ENCODE assay signal across 13 cellular contexts in genomic region chr14:105492966-105493871, GRCh38. TPM values are rescaled to one million over a fixed set of nuclear protein-coding genes. Genes with fewer than 3 reads are reported as not detected.
DNase-seq lines count a peak whose midpoint lies in the region; ATAC-seq and TF ChIP-seq lines count a peak whose summit lies in the region.
"Had no signal": no experiment of that assay in that cellular context is flagged by ENCODE, and none has a peak within 500 bp of the region (broad histone marks: within the 10 kb centered on the region; RNA-seq: fewer than 3 reads in every experiment).

No MANE protein-coding gene starts in this region.

- intact Hi-C loops in activated CD8-positive, alpha-beta T cell treated with anti-CD3 and anti-CD28 coated beads for 36 hours (cut with micrococcal nuclease) = no loop called here

- H3K4me3 Mint-ChIP-seq in activated CD8-positive, alpha-beta T cell treated with anti-CD3 and anti-CD28 coated beads, Interleukin-2, amount 10 ng/mL, durations not matched to agents 7 days and 5 days = peak overlapping the region; percentile 23
- no peak overlapping the region for H3K4me3 Mint-ChIP-seq in activated CD8-positive, alpha-beta T cell treated with anti-CD3 and anti-CD28 coated beads for 36 hours
- no peak overlapping the region for H3K4me3 Mint-ChIP-seq in stimulated activated effector memory CD8-positive, alpha-beta T cell treated with anti-CD3 and anti-CD28 coated beads, Interleukin-12 subunit alpha, Interleukin-12 subunit beta, amount 100 ng/mL, for 72 hours

- peaks cover 13% of the 10 kb centered on the region for H3K36me3 Mint-ChIP-seq in activated CD8-positive, alpha-beta T cell treated with anti-CD3 and anti-CD28 coated beads, Interleukin-2, amount 10 ng/mL, durations not matched to agents 7 days and 5 days (ENCODE audit: low read depth)
- H3K36me3 Mint-ChIP-seq in activated CD8-positive, alpha-beta T cell treated with anti-CD3 and anti-CD28 coated beads for 36 hours (ENCODE audit: low read depth) = no peaks in the 10 kb centered on the region
- peaks cover 36% of the 10 kb centered on the region for H3K36me3 Mint-ChIP-seq in stimulated activated effector memory CD8-positive, alpha-beta T cell treated with anti-CD3 and anti-CD28 coated beads, Interleukin-12 subunit alpha, Interleukin-12 subunit beta, amount 100 ng/mL, for 72 hours

- CTCF ChIA-PET in activated CD8-positive, alpha-beta T cell treated with anti-CD3 and anti-CD28 coated beads, Interleukin-2, amount 10 ng/mL, durations not matched to agents 7 days and 5 days (lab: Charles Lee) = interaction anchor here (2.5 to 5.4 kb wide), 3 partner anchors 12 to 121 kb away, joined by 11 to 157 read pairs (median 132); no protein-coding TSS in a partner anchor
- CTCF ChIA-PET in activated CD8-positive, alpha-beta T cell treated with anti-CD3 and anti-CD28 coated beads for 36 hours (lab: Charles Lee) = interaction anchor here (1.1 to 4.3 kb wide), 4 partner anchors 12 to 122 kb away, joined by 3 to 80 read pairs (median 6); no protein-coding TSS in a partner anchor
- CTCF ChIA-PET in RWPE1 (lab: Yijun Ruan, JAX) = interaction anchor here (1.1 kb wide), 1 partner anchor 35 kb away, joined by 7 read pairs; no protein-coding TSS in a partner anchor

- 85% methylated on average over 18 of the region's 20 CpGs for WGBS in hepatocyte (ENCODE audit: low lambda C conversion rate, missing lambda C conversion rate)

- H2AFZ ChIP-seq in hepatocyte = no peak overlapping the region

- no peaks in the 10 kb centered on the region for H3K9me2 ChIP-seq in hepatocyte (replicated peaks; ENCODE audit: insufficient read depth)

- no peaks in the 10 kb centered on the region for H3K36me3 ChIP-seq in hepatocyte (replicated peaks; ENCODE audit: insufficient read depth, low read depth)
- H3K36me3 ChIP-seq: cardiac muscle cell had no signal

- H3K79me2 ChIP-seq in hepatocyte = no peaks in the 10 kb centered on the region

- H3K9me3 Mint-ChIP-seq in activated CD8-positive, alpha-beta T cell treated with anti-CD3 and anti-CD28 coated beads, Interleukin-2, amount 10 ng/mL, durations not matched to agents 7 days and 5 days (ENCODE audit: insufficient read depth) = no peaks in the 10 kb centered on the region
- no peaks in the 10 kb centered on the region for H3K9me3 Mint-ChIP-seq in activated CD8-positive, alpha-beta T cell treated with anti-CD3 and anti-CD28 coated beads for 36 hours
- H3K9me3 Mint-ChIP-seq in stimulated activated effector memory CD8-positive, alpha-beta T cell treated with anti-CD3 and anti-CD28 coated beads, Interleukin-12 subunit alpha, Interleukin-12 subunit beta, amount 100 ng/mL, for 72 hours = no peaks in the 10 kb centered on the region

- TF ChIP-seq CTCF in activated CD8-positive, alpha-beta T cell treated with anti-CD3 and anti-CD28 coated beads for 36 hours (IDR thresholded peaks at IDR 0.05) = no peak
- TF ChIP-seq CTCF in RWPE1 (conservative IDR thresholded peaks at IDR 0.05; ENCODE audit: low read depth) (no peak), hepatocyte (IDR thresholded peaks at IDR 0.05; ENCODE audit: poor library complexity) (no peak)

- peaks cover 7% of the 10 kb centered on the region for H3K4me1 ChIP-seq in hepatocyte (ENCODE audit: insufficient read depth)

- no peak overlapping the region for H3K4me3 ChIP-seq in hepatocyte
- H3K4me3 ChIP-seq: cardiac muscle cell had no signal

- H3K27me3 ChIP-seq in hepatocyte = no peaks in the 10 kb centered on the region
- H3K27me3 ChIP-seq: cardiac muscle cell had no signal

- no peak for ATAC-seq in activated CD8-positive, alpha-beta T cell treated with anti-CD3 and anti-CD28 coated beads, Interleukin-2, amount 10 ng/mL, durations not matched to agents 7 days and 5 days
- no peak for ATAC-seq in activated CD8-positive, alpha-beta T cell treated with anti-CD3 and anti-CD28 coated beads for 36 hours
- ATAC-seq in stimulated activated effector memory CD8-positive, alpha-beta T cell treated with anti-CD3 and anti-CD28 coated beads, Interleukin-12 subunit alpha, Interleukin-12 subunit beta, amount 100 ng/mL, for 72 hours = no peak
- ATAC-seq in HG03097 (IDR thresholded peaks at IDR 0.05; ENCODE audit: low FRiP score, unreplicated experiment) (no peak), GM18519 (IDR thresholded peaks at IDR 0.05; ENCODE audit: low FRiP score, unreplicated experiment) (no peak)

- no peaks in the 10 kb centered on the region for H3K9me3 ChIP-seq in hepatocyte (ENCODE audit: low read depth)

- POLR2A ChIA-PET in activated CD8-positive, alpha-beta T cell treated with anti-CD3 and anti-CD28 coated beads, Interleukin-2, amount 10 ng/mL, durations not matched to agents 7 days and 5 days (lab: Charles Lee) = interaction anchor here (0.6 to 1.6 kb wide), 3 partner anchors 10 to 186 kb away, joined by 3 to 5 read pairs (median 4); no protein-coding TSS in a partner anchor
- POLR2A ChIA-PET in activated CD8-positive, alpha-beta T cell treated with anti-CD3 and anti-CD28 coated beads for 36 hours (lab: Charles Lee) = interaction anchor here (0.7 kb wide), 1 partner anchor 18 kb away, joined by 4 read pairs; no protein-coding TSS in a partner anchor
- POLR2A ChIA-PET in RWPE1 (lab: Yijun Ruan, JAX; ENCODE audit: low non-redundant PET) = no interaction called here

- peaks cover 18% of the 10 kb centered on the region for H3K4me1 Mint-ChIP-seq in activated CD8-positive, alpha-beta T cell treated with anti-CD3 and anti-CD28 coated beads, Interleukin-2, amount 10 ng/mL, durations not matched to agents 7 days and 5 days (ENCODE audit: low read depth)
- peaks cover 14% of the 10 kb centered on the region for H3K4me1 Mint-ChIP-seq in activated CD8-positive, alpha-beta T cell treated with anti-CD3 and anti-CD28 coated beads for 36 hours (ENCODE audit: low read depth)
- peaks cover 24% of the 10 kb centered on the region for H3K4me1 Mint-ChIP-seq in stimulated activated effector memory CD8-positive, alpha-beta T cell treated with anti-CD3 and anti-CD28 coated beads, Interleukin-12 subunit alpha, Interleukin-12 subunit beta, amount 100 ng/mL, for 72 hours

- peak overlapping the region; percentile 100 for H3K27ac ChIP-seq in RWPE1
- H3K27ac ChIP-seq in hepatocyte = no peak overlapping the region
- H3K27ac ChIP-seq: cardiac muscle cell had no signal

- no peak overlapping the region for H3K4me2 ChIP-seq in hepatocyte

- no peaks in the 10 kb centered on the region for H3K27me3 Mint-ChIP-seq in activated CD8-positive, alpha-beta T cell treated with anti-CD3 and anti-CD28 coated beads, Interleukin-2, amount 10 ng/mL, durations not matched to agents 7 days and 5 days (ENCODE audit: low read depth)
- H3K27me3 Mint-ChIP-seq in activated CD8-positive, alpha-beta T cell treated with anti-CD3 and anti-CD28 coated beads for 36 hours = no peaks in the 10 kb centered on the region

- H3K27ac Mint-ChIP-seq in activated CD8-positive, alpha-beta T cell treated with anti-CD3 and anti-CD28 coated beads, Interleukin-2, amount 10 ng/mL, durations not matched to agents 7 days and 5 days = no peak overlapping the region
- no peak overlapping the region for H3K27ac Mint-ChIP-seq in activated CD8-positive, alpha-beta T cell treated with anti-CD3 and anti-CD28 coated beads for 36 hours
- peak overlapping the region; percentile 48 for H3K27ac Mint-ChIP-seq in stimulated activated effector memory CD8-positive, alpha-beta T cell treated with anti-CD3 and anti-CD28 coated beads, Interleukin-12 subunit alpha, Interleukin-12 subunit beta, amount 100 ng/mL, for 72 hours

- H4K20me1 ChIP-seq in hepatocyte (ENCODE audit: insufficient read depth, poor library complexity, severe bottlenecking) = no peaks in the 10 kb centered on the region

- DNase-seq in activated CD8-positive, alpha-beta T cell treated with anti-CD3 and anti-CD28 coated beads, Interleukin-2, amount 10 ng/mL, durations not matched to agents 7 days and 5 days = no peak
- no peak for DNase-seq in activated CD8-positive, alpha-beta T cell treated with anti-CD3 and anti-CD28 coated beads for 36 hours
- DNase-seq in RWPE1 (ENCODE audit: low spot score) (no peak), hepatocyte (ENCODE audit: low spot score) (peak; percentile 7), C1 segment of cervical spinal cord (lab: John Stamatoyannopoulos, UW) (no peak)
- peak in 1 of 2 donors; percentile 47 for DNase-seq in stimulated activated effector memory CD8-positive, alpha-beta T cell treated with anti-CD3 and anti-CD28 coated beads, Interleukin-12 subunit alpha, Interleukin-12 subunit beta, amount 100 ng/mL, for 72 hours (ENCODE audit: low spot score in 2 of 2)
- DNase-seq: kidney glomerular epithelial cell, NCI-H187, NCI-H69, SHP77 had no signal

RNA-seq across cellular contexts. Expression of gene TEDC1, which starts 2.2 kb away (rescaled TPM):
- total RNA-seq in activated CD8-positive, alpha-beta T cell treated with anti-CD3 and anti-CD28 coated beads, Interleukin-2, amount 10 ng/mL, durations not matched to agents 7 days and 5 days = 10 to 100 TPM; 56.5 to 61.8 TPM
- 10 to 100 TPM; 30.1 to 31.1 TPM for total RNA-seq in activated CD8-positive, alpha-beta T cell treated with anti-CD3 and anti-CD28 coated beads for 36 hours
- total RNA-seq in hepatocyte = 3.5 and 3.9 TPM in 2 replicates
- 4.9 and 5.1 TPM in 2 replicates for polyA plus RNA-seq in hepatocyte

RNA-seq across cellular contexts. Expression of gene CRIP1, which starts 6.5 kb away (rescaled TPM):
- 100 to 1,000 TPM; 587 to 613 TPM for total RNA-seq in activated CD8-positive, alpha-beta T cell treated with anti-CD3 and anti-CD28 coated beads, Interleukin-2, amount 10 ng/mL, durations not matched to agents 7 days and 5 days
- 10 to 100 TPM; 93.9 to 95.7 TPM for total RNA-seq in activated CD8-positive, alpha-beta T cell treated with anti-CD3 and anti-CD28 coated beads for 36 hours
- total RNA-seq in hepatocyte = 1.8 and 5.8 TPM in 2 replicates
- 14.7 and 19.6 TPM in 2 replicates for polyA plus RNA-seq in hepatocyte

RNA-seq across cellular contexts. Expression of gene CRIP2, which starts 18.6 kb away (rescaled TPM):
- under 1 TPM; 0.21 to 0.31 TPM for total RNA-seq in activated CD8-positive, alpha-beta T cell treated with anti-CD3 and anti-CD28 coated beads, Interleukin-2, amount 10 ng/mL, durations not matched to agents 7 days and 5 days
- under 1 TPM in 1 of 2 experiments, not detected in 1; 0.45 TPM for total RNA-seq in activated CD8-positive, alpha-beta T cell treated with anti-CD3 and anti-CD28 coated beads for 36 hours
- total RNA-seq in hepatocyte = 8.3 and 11.3 TPM in 2 replicates
- 29.1 and 45.6 TPM in 2 replicates for polyA plus RNA-seq in hepatocyte

RNA-seq across cellular contexts. Expression of gene TMEM121, which starts 33.2 kb away (rescaled TPM):
- 1 to 10 TPM; 8.6 to 9.2 TPM for total RNA-seq in activated CD8-positive, alpha-beta T cell treated with anti-CD3 and anti-CD28 coated beads, Interleukin-2, amount 10 ng/mL, durations not matched to agents 7 days and 5 days
- total RNA-seq in activated CD8-positive, alpha-beta T cell treated with anti-CD3 and anti-CD28 coated beads for 36 hours = 10 to 100 TPM; 12.0 to 12.1 TPM
- total RNA-seq in hepatocyte = 2.3 and 3.0 TPM in 2 replicates
- polyA plus RNA-seq in hepatocyte = 3.0 and 5.8 TPM in 2 replicates

Comparison
In these comparisons a context has a peak if more than half of its experiments do, and no peak if none do; other contexts are left out.
1. RNA of gene CRIP1, which starts 6.5 kb away (total RNA-seq): 587 to 613 TPM in activated CD8-positive, alpha-beta T cell treated with anti-CD3 and anti-CD28 coated beads, Interleukin-2, amount 10 ng/mL, durations not matched to agents 7 days and 5 days and 93.9 to 95.7 TPM in activated CD8-positive, alpha-beta T cell treated with anti-CD3 and anti-CD28 coated beads for 36 hours; 1.8 to 5.8 TPM in hepatocyte; every median in the first group is over 10 times any median in the second.